ENCODE assay signal across 28 cellular contexts in the genomic region with DNA sequence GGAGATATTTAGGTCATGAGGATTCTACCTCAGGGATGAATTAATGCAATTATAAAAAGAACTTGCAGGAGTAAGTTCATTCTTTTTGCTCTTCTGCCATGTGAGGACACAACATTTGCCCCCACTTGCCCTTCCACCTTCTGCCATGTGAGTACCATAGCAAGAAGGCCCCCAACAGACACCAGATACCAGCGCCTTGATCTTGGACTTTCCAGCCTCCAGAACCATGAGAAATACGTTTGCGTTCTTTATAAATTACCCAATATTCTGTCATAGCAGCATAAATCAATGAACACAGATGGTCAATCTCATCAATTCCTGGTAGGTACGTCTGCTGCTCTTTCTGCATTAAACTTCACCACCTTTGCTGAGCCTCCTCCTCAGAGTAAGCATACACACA.
"Had no signal": no experiment of that assay in that cellular context is flagged by ENCODE, and none has a peak within 500 bp of the region (broad histone marks: within the 10 kb centered on the region; RNA-seq: fewer than 3 reads in every experiment).

No MANE protein-coding gene starts in this region.

- ATAC-seq: effector memory CD8-positive, alpha-beta T cell; esophagus mucosa; foreskin keratinocyte; gastrocnemius medialis; gastroesophageal sphincter; heart left ventricle; heart right ventricle had no signal

- H3K27ac ChIP-seq: colonic mucosa, coronary artery, dorsolateral prefrontal cortex, epithelial cell of prostate, esophagus muscularis mucosa, esophagus squamous epithelium, foreskin keratinocyte, gastrocnemius medialis, gastroesophageal sphincter, heart left ventricle, heart right ventricle had no signal

- H3K27me3 ChIP-seq: colonic mucosa, dorsolateral prefrontal cortex, esophagus muscularis mucosa, esophagus squamous epithelium, foreskin keratinocyte, gastrocnemius medialis, gastroesophageal sphincter, heart left ventricle, heart right ventricle had no signal

- H3K36me3 ChIP-seq: colonic mucosa, esophagus muscularis mucosa, gastrocnemius medialis, gastroesophageal sphincter had no signal

- H3K4me3 ChIP-seq: colonic mucosa, coronary artery, dorsolateral prefrontal cortex, esophagus muscularis mucosa, esophagus squamous epithelium, gastrocnemius medialis, gastroesophageal sphincter, heart left ventricle, heart right ventricle had no signal

- DNase-seq: colonic mucosa; cortex of kidney; dermis blood vessel endothelial cell; dorsolateral prefrontal cortex; effector CD4-positive, alpha-beta T cell; effector CD8-positive, alpha-beta T cell; effector memory CD4-positive, alpha-beta T cell; effector memory CD8-positive, alpha-beta T cell; endodermal cell; erythroblast; esophagus squamous epithelium; foreskin fibroblast; foreskin keratinocyte; foreskin melanocyte; gastrocnemius medialis; glutamatergic neuron; head of caudate nucleus; heart left ventricle; heart right ventricle had no signal

- FAIRE-seq: colon, endometrium, endothelial cell of umbilical vein, frontal cortex had no signal

- H3K9me3 ChIP-seq: colonic mucosa, esophagus muscularis mucosa, esophagus squamous epithelium, gastrocnemius medialis, gastroesophageal sphincter, heart left ventricle, heart right ventricle had no signal
